Comparison of ENCODE assay signal across 8 cellular contexts in genomic region chr1:26164036-26164927, GRCh38. TPM values are rescaled to one million over a fixed set of nuclear protein-coding genes. Genes with fewer than 3 reads are reported as not detected.
DNase-seq lines count a peak whose midpoint lies in the region; ATAC-seq and TF ChIP-seq lines count a peak whose summit lies in the region.

No MANE protein-coding gene starts in this region.

- H3K27me3 ChIP-seq in OCI-LY3 (ENCODE audit: low read depth, low read length) (no peaks in the 10 kb centered on the region), heart right ventricle (peaks cover 0 to 43% (median 0%) of the 10 kb centered on the region in 7 donors)

- ATAC-seq in heart right ventricle (peak in 7 of 8 donors; percentile 3 to 48 (median 17)), HG03521 (IDR thresholded peaks at IDR 0.05; ENCODE audit: unreplicated experiment) (no peak), GM21717 (IDR thresholded peaks at IDR 0.05; ENCODE audit: unreplicated experiment) (no peak), HG03196 (IDR thresholded peaks at IDR 0.05; ENCODE audit: unreplicated experiment) (no peak)

- peak; percentile 88 for DNase-seq in ELF-1 (ENCODE audit: low read depth, low spot score)
- peak; percentile 59 for DNase-seq in activated naive CD4-positive, alpha-beta T cell treated with anti-CD3 and anti-CD28 coated beads, Interleukin-2, amount 10 ng/mL, durations not matched to agents 7 days and 5 days
- peak; percentile 47 to 55 for DNase-seq in heart right ventricle
- DNase-seq in retinal pigment epithelial cell (ENCODE audit: low read depth): no peak

- H3K4me1 Mint-ChIP-seq in activated naive CD4-positive, alpha-beta T cell treated with anti-CD3 and anti-CD28 coated beads, Interleukin-2, amount 10 ng/mL, durations not matched to agents 7 days and 5 days: peaks cover 37% of the 10 kb centered on the region

- TF ChIP-seq CTCF in OCI-LY3 (IDR thresholded peaks at IDR 0.05; ENCODE audit: low read depth, low read length): peak; percentile 49
- TF ChIP-seq CTCF in heart right ventricle (IDR thresholded peaks at IDR 0.05): peak; percentile 51 to 91 (median 73)
- TF ChIP-seq CTCF in retinal pigment epithelial cell (conservative IDR thresholded peaks at IDR 0.05; ENCODE audit: low read depth, low read length): peak; percentile 31

- H3K9ac ChIP-seq in OCI-LY3 (ENCODE audit: low read length): peak overlapping the region; percentile 72

- no peaks in the 10 kb centered on the region for H3K9me3 ChIP-seq in OCI-LY3 (ENCODE audit: insufficient read depth, low read length)
- no peaks in the 10 kb centered on the region for H3K9me3 ChIP-seq in heart right ventricle

- H3K9me3 Mint-ChIP-seq in activated naive CD4-positive, alpha-beta T cell treated with anti-CD3 and anti-CD28 coated beads, Interleukin-2, amount 10 ng/mL, durations not matched to agents 7 days and 5 days: no peaks in the 10 kb centered on the region

- H3K27ac ChIP-seq in OCI-LY3 (ENCODE audit: low read length): no peak overlapping the region
- peak overlapping the region in 9 of 10 donors; percentile 13 to 76 (median 65) for H3K27ac ChIP-seq in heart right ventricle

- WGBS in heart right ventricle, 2 donors: 11 to 12% methylated on average over 58 to 73 of the region's 73 CpGs

- intact Hi-C loops in heart right ventricle (cut with DNase I): loop anchor here in 4 of 10 donors (2.0 to 10.0 kb wide), 4 partner anchors 52 to 161 kb away; partner anchors contain the start of gene PDIK1L (in 1 of the 4)

- CTCF ChIA-PET in activated naive CD4-positive, alpha-beta T cell treated with anti-CD3 and anti-CD28 coated beads, Interleukin-2, amount 10 ng/mL, durations not matched to agents 7 days and 5 days (lab: Charles Lee): interaction anchor here (0.8 to 2.6 kb wide), 10 partner anchors 8 to 128 kb away, joined by 3 to 10 read pairs (median 4); partner anchors contain the start of gene CEP85

- H3K4me2 ChIP-seq in OCI-LY3 (ENCODE audit: low read length): peak overlapping the region; percentile 91

- H2AFZ ChIP-seq in OCI-LY3 (ENCODE audit: low read depth, low read length): peak overlapping the region; percentile 97

- no peaks in the 10 kb centered on the region for H4K20me1 ChIP-seq in OCI-LY3 (ENCODE audit: insufficient read depth, low read length)

- H3K36me3 ChIP-seq in OCI-LY3 (replicated peaks; ENCODE audit: low read depth, low read length) (no peaks in the 10 kb centered on the region), heart right ventricle (peaks cover 0 to 6% (median 0%) of the 10 kb centered on the region in 9 donors)

- peaks cover 89% of the 10 kb centered on the region for H3K27me3 Mint-ChIP-seq in activated naive CD4-positive, alpha-beta T cell treated with anti-CD3 and anti-CD28 coated beads, Interleukin-2, amount 10 ng/mL, durations not matched to agents 7 days and 5 days

- H3K4me3 ChIP-seq in OCI-LY3 (ENCODE audit: low read length) (peak overlapping the region; percentile 85), heart right ventricle (peak overlapping the region in 9 of 10 donors; percentile 10 to 52 (median 43)), retinal pigment epithelial cell (ENCODE audit: low read length) (peak overlapping the region; percentile 44)

- H3K4me1 ChIP-seq in OCI-LY3 (ENCODE audit: low read length): peaks cover 12% of the 10 kb centered on the region
- peaks cover 12 to 53% (median 33%) of the 10 kb centered on the region in 9 donors for H3K4me1 ChIP-seq in heart right ventricle

- peak overlapping the region; percentile 55 for H3K27ac Mint-ChIP-seq in activated naive CD4-positive, alpha-beta T cell treated with anti-CD3 and anti-CD28 coated beads, Interleukin-2, amount 10 ng/mL, durations not matched to agents 7 days and 5 days

- H3K4me3 Mint-ChIP-seq in activated naive CD4-positive, alpha-beta T cell treated with anti-CD3 and anti-CD28 coated beads, Interleukin-2, amount 10 ng/mL, durations not matched to agents 7 days and 5 days: peak overlapping the region; percentile 60

- H3K36me3 Mint-ChIP-seq in activated naive CD4-positive, alpha-beta T cell treated with anti-CD3 and anti-CD28 coated beads, Interleukin-2, amount 10 ng/mL, durations not matched to agents 7 days and 5 days: no peaks in the 10 kb centered on the region

- H3K79me2 ChIP-seq in OCI-LY3 (ENCODE audit: low read length): no peaks in the 10 kb centered on the region

RNA-seq across cellular contexts. Expression of gene C1orf232, which starts 4.5 kb away (rescaled TPM):
- total RNA-seq in heart right ventricle: not detected
- not detected for polyA plus RNA-seq in heart right ventricle

RNA-seq across cellular contexts. Expression of gene FAM110D, which starts 5.4 kb away (rescaled TPM):
- 1 to 10 TPM; 2.1 to 4.7 (median 3.1) TPM for total RNA-seq in heart right ventricle
- 1 to 10 TPM; 3.8 to 6.1 TPM for polyA plus RNA-seq in heart right ventricle

RNA-seq across cellular contexts. Expression of gene ZNF593, which starts 5.4 kb away (rescaled TPM):
- 10 to 100 TPM; 10.7 to 26.0 (median 18.3) TPM for total RNA-seq in heart right ventricle
- polyA plus RNA-seq in heart right ventricle: 100 to 1,000 TPM in 1 of 2 donors, 10 to 100 TPM in 1; 45.6 to 159 TPM

RNA-seq across cellular contexts. Expression of gene ZNF593OS, which starts 7.3 kb away (rescaled TPM):
- total RNA-seq in heart right ventricle: not detected
- polyA plus RNA-seq in heart right ventricle: under 1 TPM in 1 of 2 donors, not detected in 1; 0.46 TPM

RNA-seq across cellular contexts. Expression of gene CNKSR1, which starts 13.0 kb away (rescaled TPM):
- total RNA-seq in heart right ventricle: 1 to 10 TPM in 9 of 10 donors, under 1 TPM in 1; 0.93 to 6.3 (median 2.1) TPM
- 1 to 10 TPM in 1 of 2 donors, under 1 TPM in 1; 0.84 to 5.7 TPM for polyA plus RNA-seq in heart right ventricle

Comparison
In these comparisons a context has a peak if more than half of its experiments do, and no peak if none do; other contexts are left out.
1. ATAC-seq: peak in heart right ventricle (7 of 8); none in HG03521 (single experiment), GM21717 (single experiment) and HG03196 (single experiment).
2. Peak in every context shown above with its lines, with median percentiles within 50 percentile points of each other: H3K4me3 ChIP-seq and CTCF ChIP-seq.